Comparison of ENCODE assay signal across 14 cellular contexts in the genomic region with DNA sequence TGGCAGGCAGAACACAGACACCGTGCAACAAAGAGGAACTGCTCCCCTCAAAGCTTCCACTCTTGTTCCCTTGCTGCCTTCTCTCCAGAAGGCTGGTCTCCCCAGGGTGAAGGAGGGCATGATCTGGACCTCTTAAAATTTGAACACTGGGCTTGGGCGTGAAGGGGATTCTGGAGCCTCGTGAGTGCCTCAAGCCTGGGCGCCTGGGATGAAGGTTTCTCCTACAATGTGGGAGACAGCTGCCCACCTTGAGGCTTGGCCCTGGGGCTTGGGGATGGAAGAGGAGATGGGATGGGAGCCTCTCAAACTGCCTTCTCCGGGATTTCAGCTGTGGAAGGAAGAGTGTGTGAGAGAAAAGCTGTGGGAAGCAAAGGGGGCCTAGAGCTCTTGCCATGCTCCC. TPM values are rescaled to one million over a fixed set of nuclear protein-coding genes. Genes with fewer than 3 reads are reported as not detected.
DNase-seq lines count a peak whose midpoint lies in the region; ATAC-seq and TF ChIP-seq lines count a peak whose summit lies in the region.
"Had no signal": no experiment of that assay in that cellular context is flagged by ENCODE, and none has a peak within 500 bp of the region (broad histone marks: within the 10 kb centered on the region; RNA-seq: fewer than 3 reads in every experiment).

No MANE protein-coding gene starts in this region.

- H4K20me1 ChIP-seq in BLaER1 treated with 17β-estradiol and CSF1 and Interleukin-3, amounts not matched to agents 10 nM and 100 nM = peaks cover 0 to 16% (median 0%) of the 10 kb centered on the region in 11 experiments; a peak in 3 of 22 replicates
- no peaks in the 10 kb centered on the region for H4K20me1 ChIP-seq in GM23248 (ENCODE audit: insufficient read depth)
- H4K20me1 ChIP-seq: BLaER1 had no signal

- no peak for ATAC-seq in activated B cell treated with CpG ODN at 0.5 μM for 24 hours (ENCODE audit: low read depth)
- ATAC-seq in naive B cell (ENCODE audit: low read depth in 2 of 2) = no peak

- TF ChIP-seq POLR2A in spleen (IDR thresholded peaks at IDR 0.05) = no peak

- peak overlapping the region in 10 of 11 experiments; percentile 63 to 91 (median 74); a peak in 18 of 22 replicates for H3K4me2 ChIP-seq in BLaER1 treated with 17β-estradiol and CSF1 and Interleukin-3, amounts not matched to agents 10 nM and 100 nM
- H3K4me2 ChIP-seq in GM23248 (ENCODE audit: unreplicated experiment) = no peak overlapping the region

- H3K4me1 ChIP-seq in BLaER1 treated with 17β-estradiol and CSF1 and Interleukin-3, amounts not matched to agents 10 nM and 100 nM = peaks cover 19 to 38% (median 25%) of the 10 kb centered on the region in 10 experiments
- H3K4me1 ChIP-seq in spleen = peaks cover 8 to 54% (median 30%) of the 10 kb centered on the region in 6 donors
- peaks cover 42% of the 10 kb centered on the region for H3K4me1 ChIP-seq in GM23248 (ENCODE audit: insufficient read depth)
- H3K4me1 ChIP-seq: HAP-1 had no signal

- no peaks in the 10 kb centered on the region for H3K9me2 ChIP-seq in GM23248 (ENCODE audit: insufficient read depth)

- no peaks in the 10 kb centered on the region for H3K9me3 ChIP-seq in BLaER1 treated with 17β-estradiol and CSF1 and Interleukin-3, amounts not matched to agents 10 nM and 100 nM (replicated peaks in 1 of 11)
- no peaks in the 10 kb centered on the region for H3K9me3 ChIP-seq in spleen
- no peaks in the 10 kb centered on the region for H3K9me3 ChIP-seq in GM23248 (ENCODE audit: low read depth)
- H3K9me3 ChIP-seq: BLaER1, HAP-1 had no signal

- TF ChIP-seq CTCF in activated B cell treated with CpG ODN at 0.5 μM for 24 hours (IDR thresholded peaks at IDR 0.05) (no peak), spleen (IDR thresholded peaks at IDR 0.05 in 8 of 11, conservative IDR thresholded peaks at IDR 0.05 in 3 of 11) (no peak)

- POLR2A ChIA-PET in activated B cell treated with CpG ODN at 0.5 μM for 24 hours (lab: Charles Lee) = no interaction called here

- H3K27ac Mint-ChIP-seq in activated B cell treated with CpG ODN at 0.5 μM for 24 hours (no peak overlapping the region), naive B cell (peak overlapping the region in 5 of 6 donors; percentile 3 to 94 (median 76))
- H3K27ac Mint-ChIP-seq: CD4-positive, alpha-beta T cell had no signal

- no peak overlapping the region for H3K9ac ChIP-seq in BLaER1 treated with 17β-estradiol and CSF1 and Interleukin-3, amounts not matched to agents 10 nM and 100 nM
- no peak overlapping the region for H3K9ac ChIP-seq in GM23248
- H3K9ac ChIP-seq: BLaER1 had no signal

- no peak overlapping the region for H2AFZ ChIP-seq in GM23248

- no peaks in the 10 kb centered on the region for H3K79me2 ChIP-seq in GM23248 (ENCODE audit: insufficient read depth)

- H3K4me3 ChIP-seq in BLaER1 treated with 17β-estradiol and CSF1 and Interleukin-3, amounts not matched to agents 10 nM and 100 nM = no peak overlapping the region
- H3K4me3 ChIP-seq in spleen (no peak overlapping the region), GM23248 (no peak overlapping the region)
- H3K4me3 ChIP-seq: BLaER1, HAP-1 had no signal

- in situ Hi-C loops in GM23248 (cut with MboI) = no loop called here

- H3K4me3 Mint-ChIP-seq in activated B cell treated with CpG ODN at 0.5 μM for 24 hours (peak overlapping the region; percentile 44), naive B cell (peak overlapping the region in 7 of 8 donors; percentile 29 to 84 (median 69))
- H3K4me3 Mint-ChIP-seq: CD4-positive, alpha-beta T cell had no signal

- peaks cover 0 to 41% (median 0%) of the 10 kb centered on the region in 11 experiments; a peak in 6 of 22 replicates for H3K27me3 ChIP-seq in BLaER1 treated with 17β-estradiol and CSF1 and Interleukin-3, amounts not matched to agents 10 nM and 100 nM
- H3K27me3 ChIP-seq in spleen (replicated peaks in 1 of 7) (no peaks in the 10 kb centered on the region), GM23248 (replicated peaks; ENCODE audit: insufficient read depth) (no peaks in the 10 kb centered on the region)
- H3K27me3 ChIP-seq: BLaER1 had no signal

- H3K9me3 Mint-ChIP-seq in activated B cell treated with CpG ODN at 0.5 μM for 24 hours = no peaks in the 10 kb centered on the region
- H3K9me3 Mint-ChIP-seq in naive B cell = no peaks in the 10 kb centered on the region
- H3K9me3 Mint-ChIP-seq: CD4-positive, alpha-beta T cell had no signal

- 85 to 92% (median 92%) methylated on average over 5 of the region's 5 CpGs for whole genome bisulfite sequencing in spleen, 5 donors
- 92 to 97% methylated on average over 5 of the region's 5 CpGs for WGBS in GM23248 (ENCODE audit: low coverage in 1 of 2, low lambda C conversion rate in 2 of 2, missing lambda C conversion rate in 2 of 2), 2 experiments

- peaks cover 55% of the 10 kb centered on the region for H3K4me1 Mint-ChIP-seq in activated B cell treated with CpG ODN at 0.5 μM for 24 hours
- H3K4me1 Mint-ChIP-seq in naive B cell = peaks cover 51 to 66% (median 60%) of the 10 kb centered on the region in 3 donors

- H3F3A ChIP-seq in GM23248 (ENCODE audit: insufficient read depth) = peaks cover 43% of the 10 kb centered on the region

- no peaks in the 10 kb centered on the region for H3K36me3 ChIP-seq in BLaER1 treated with 17β-estradiol and CSF1 and Interleukin-3, amounts not matched to agents 10 nM and 100 nM
- H3K36me3 ChIP-seq in spleen (no peaks in the 10 kb centered on the region), GM23248 (ENCODE audit: low read depth) (no peaks in the 10 kb centered on the region)
- H3K36me3 ChIP-seq: BLaER1, HAP-1 had no signal

- H3K36me3 Mint-ChIP-seq in activated B cell treated with CpG ODN at 0.5 μM for 24 hours (ENCODE audit: low read depth) (no peaks in the 10 kb centered on the region), naive B cell (no peaks in the 10 kb centered on the region)

- H3K27me3 Mint-ChIP-seq in activated B cell treated with CpG ODN at 0.5 μM for 24 hours (no peaks in the 10 kb centered on the region), naive B cell (peaks cover 0 to 5% (median 0%) of the 10 kb centered on the region in 3 donors)
- H3K27me3 Mint-ChIP-seq: CD4-positive, alpha-beta T cell had no signal

- CTCF ChIA-PET in activated B cell treated with CpG ODN at 0.5 μM for 24 hours (lab: Charles Lee) = no interaction called here

- H3K27ac ChIP-seq in BLaER1 treated with 17β-estradiol and CSF1 and Interleukin-3, amounts not matched to agents 10 nM and 100 nM = no peak overlapping the region
- H3K27ac ChIP-seq in spleen (peak overlapping the region in 3 of 8 donors; percentile 75 to 85 (median 81)), GM23248 (no peak overlapping the region)
- H3K27ac ChIP-seq: BLaER1 had no signal

- DNase-seq in activated B cell treated with CpG ODN at 0.5 μM for 24 hours (no peak), naive B cell (no peak), spleen (peak; percentile 55), SIG-M5 (lab: John Stamatoyannopoulos, UW) (no peak), midbrain (lab: John Stamatoyannopoulos, UW) (no peak), GM23248 (no peak), SW 1271 (lab: John Stamatoyannopoulos, UW) (no peak)
- DNase-seq: Calu3; CD4-positive, alpha-beta T cell; DMS79 treated with DMSO at 0.1 percent for 48 hours; EL had no signal

- intact Hi-C loops in activated B cell treated with CpG ODN at 0.5 μM for 24 hours (cut with micrococcal nuclease) = loop anchor here (2.0 to 5.0 kb wide), 2 partner anchors 104 to 171 kb away; no protein-coding TSS in a partner anchor
- intact Hi-C loops in spleen (cut with DNase I; ENCODE audit: low total_unique reads) = no loop called here

RNA-seq across cellular contexts. Expression of gene RIN3, which starts 7.8 kb away (rescaled TPM):
- total RNA-seq in activated B cell treated with CpG ODN at 0.5 μM for 24 hours (61.3 and 62.6 TPM in 2 replicates), spleen (100 to 1,000 TPM in 2 of 7 donors, 10 to 100 TPM in 5; 65.4 to 117 (median 95.4) TPM)
- polyA plus RNA-seq in naive B cell (ENCODE audit: low read depth in 6 of 6) (10 to 100 TPM in 5 of 6 donors, 1 to 10 TPM in 1; 7.6 to 43.7 (median 24.5) TPM), spleen (10 to 100 TPM; 17.2 to 28.8 (median 22.9) TPM), GM23248 (2016; fragmentation: Nextera tagmentation; extraction: Ambion mirVana) (7.0 and 7.7 TPM in 2 replicates)
- 1.8 and 3.8 TPM in 2 replicates for total RNA-seq in GM23248 (2014; rRNA removed; shearing (Covaris generic))

Comparison
In these comparisons a context has a peak if more than half of its experiments do, and no peak if none do; other contexts are left out.
1. RNA of gene RIN3, which starts 7.8 kb away (total RNA-seq): 65.4 to 117 TPM in spleen and 61.3 to 62.6 TPM in activated B cell treated with CpG ODN at 0.5 μM for 24 hours; 1.8 to 3.8 TPM in GM23248; every median in the first group is over 10 times any median in the second.